In the genomic region with DNA sequence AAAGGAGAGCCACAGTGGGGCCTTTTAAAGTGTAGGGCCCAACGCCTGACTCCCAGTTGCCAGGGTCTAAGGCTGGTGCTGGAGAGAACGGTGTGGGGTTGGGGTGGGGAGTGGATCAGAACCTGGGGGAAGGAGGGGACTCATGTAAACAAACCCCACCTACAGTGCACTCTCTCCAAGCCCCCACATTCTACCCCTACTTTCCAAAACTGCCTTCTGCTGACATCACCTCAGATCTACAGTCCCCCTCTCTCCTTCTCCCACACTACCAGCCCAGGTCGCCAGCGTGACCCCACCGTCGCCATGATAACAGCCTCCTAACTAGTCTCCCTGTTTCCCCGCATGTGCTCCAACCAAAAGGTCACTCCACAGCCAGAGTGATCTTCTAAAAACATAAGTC, we compare ENCODE assay signal across 18 cellular contexts. TPM values are rescaled to one million over a fixed set of nuclear protein-coding genes. Genes with fewer than 3 reads are reported as not detected.
DNase-seq lines count a peak whose midpoint lies in the region; ATAC-seq and TF ChIP-seq lines count a peak whose summit lies in the region.
"Had no signal": no experiment of that assay in that cellular context is flagged by ENCODE, and none has a peak within 500 bp of the region (broad histone marks: within the 10 kb centered on the region; RNA-seq: fewer than 3 reads in every experiment).

No MANE protein-coding gene starts in this region.

- H3K36me3 ChIP-seq in heart right ventricle (no peaks in the 10 kb centered on the region), esophagus muscularis mucosa (no peaks in the 10 kb centered on the region)
- H3K36me3 ChIP-seq: BLaER1, HAP-1 had no signal

- peaks cover 1% of the 10 kb centered on the region for H3K9me3 Mint-ChIP-seq in glutamatergic neuron (ENCODE audit: unreplicated experiment)
- H3K9me3 Mint-ChIP-seq: CD8-positive, alpha-beta T cell had no signal

- H3K4me3 ChIP-seq in heart right ventricle: no peak overlapping the region
- no peak overlapping the region for H3K4me3 ChIP-seq in esophagus muscularis mucosa
- H3K4me3 ChIP-seq: BLaER1, HAP-1 had no signal

- H3K4me1 ChIP-seq in heart right ventricle: peaks cover 0 to 18% (median 3%) of the 10 kb centered on the region in 9 donors
- H3K4me1 ChIP-seq in esophagus muscularis mucosa: peaks cover 0 to 8% (median 0%) of the 10 kb centered on the region in 4 donors
- H3K4me1 ChIP-seq: BLaER1, HAP-1 had no signal

- ATAC-seq in heart right ventricle (no peak), GM21423 (IDR thresholded peaks at IDR 0.05; ENCODE audit: unreplicated experiment) (no peak), sciatic nerve (no peak)
- ATAC-seq: CD8-positive, alpha-beta T cell had no signal

- H3K36me3 Mint-ChIP-seq in glutamatergic neuron (ENCODE audit: unreplicated experiment): no peaks in the 10 kb centered on the region
- H3K36me3 Mint-ChIP-seq: CD8-positive, alpha-beta T cell had no signal

- H3K27me3 ChIP-seq in heart right ventricle: peaks cover 0 to 8% (median 0%) of the 10 kb centered on the region in 7 donors
- peaks cover 0 to 51% (median 0%) of the 10 kb centered on the region in 4 donors for H3K27me3 ChIP-seq in esophagus muscularis mucosa
- H3K27me3 ChIP-seq: BLaER1 had no signal

- 82 to 90% methylated on average over 7 of the region's 7 CpGs for WGBS in heart right ventricle, 2 donors
- WGBS in esophagus muscularis mucosa: 87% methylated on average over 7 of the region's 7 CpGs

- TF ChIP-seq POLR2A in esophagus muscularis mucosa (IDR thresholded peaks at IDR 0.05; ENCODE audit: low read depth): no peak

- H3K4me3 Mint-ChIP-seq in glutamatergic neuron (ENCODE audit: unreplicated experiment): no peak overlapping the region
- H3K4me3 Mint-ChIP-seq: CD8-positive, alpha-beta T cell had no signal

- intact Hi-C loops in cardiac septum (cut with DNase I): no loop called here
- intact Hi-C loops in heart right ventricle (cut with DNase I): loop anchor here in 2 of 10 donors (5.0 to 10.0 kb wide), 2 partner anchors 54 to 56 kb away; no protein-coding TSS in a partner anchor
- intact Hi-C loops in posterior vena cava (cut with DNase I): no loop called here
- intact Hi-C loops in esophagus muscularis mucosa (cut with DNase I): no loop called here
- intact Hi-C loops in sciatic nerve (cut with DNase I): no loop called here

- peak; percentile 41 for DNase-seq in cardiac septum (ENCODE audit: low spot score)
- DNase-seq in heart right ventricle: no peak
- DNase-seq in glutamatergic neuron: peak; percentile 3
- peak; percentile 58 for DNase-seq in posterior vena cava (ENCODE audit: low spot score)
- DNase-seq in esophagus muscularis mucosa (ENCODE audit: extremely low spot score): no peak
- DNase-seq in sciatic nerve (ENCODE audit: low spot score): no peak
- DNase-seq in SKM-1 treated with dmso at 0.1 percent for 144 hours (lab: John Stamatoyannopoulos, UW; ENCODE audit: unreplicated experiment): no peak
- DNase-seq: 8988T; Calu3; CD8-positive, alpha-beta T cell; DMS79 treated with DMSO at 0.1 percent for 48 hours; GF-D8; GOT3; IMR-90 had no signal

- H3K9me3 ChIP-seq in heart right ventricle: no peaks in the 10 kb centered on the region
- no peaks in the 10 kb centered on the region for H3K9me3 ChIP-seq in esophagus muscularis mucosa
- H3K9me3 ChIP-seq: BLaER1, HAP-1 had no signal

- TF ChIP-seq CTCF in heart right ventricle (IDR thresholded peaks at IDR 0.05) (no peak), glutamatergic neuron (IDR thresholded peaks at IDR 0.05; ENCODE audit: partially characterized antibody, unreplicated experiment) (no peak), esophagus muscularis mucosa (IDR thresholded peaks at IDR 0.05) (no peak)

- no peak overlapping the region for H3K27ac Mint-ChIP-seq in glutamatergic neuron (ENCODE audit: unreplicated experiment)
- H3K27ac Mint-ChIP-seq: CD8-positive, alpha-beta T cell had no signal

- H3K27me3 Mint-ChIP-seq in glutamatergic neuron (ENCODE audit: unreplicated experiment): peaks cover 13% of the 10 kb centered on the region

- TF ChIP-seq EP300 in esophagus muscularis mucosa (IDR thresholded peaks at IDR 0.05): no peak

- peaks cover 16% of the 10 kb centered on the region for H3K4me1 Mint-ChIP-seq in glutamatergic neuron (ENCODE audit: low read depth, unreplicated experiment)

- H3K27ac ChIP-seq in heart right ventricle: no peak overlapping the region
- no peak overlapping the region for H3K27ac ChIP-seq in esophagus muscularis mucosa (replicated peaks in 1 of 4)
- H3K27ac ChIP-seq: BLaER1 had no signal

RNA-seq across cellular contexts. Expression of a gene that starts 26.6 kb away (rescaled TPM):
- total RNA-seq in cardiac septum (8,017 TPM), heart right ventricle (over 10,000 TPM in 1 of 10 donors, 1,000 to 10,000 TPM in 9; 5,905 to 10,183 (median 7,503) TPM), glutamatergic neuron (ENCODE audit: unreplicated experiment) (not detected), posterior vena cava (not detected), esophagus muscularis mucosa (1 to 10 TPM in 1 of 4 donors, under 1 TPM in 1, not detected in 2; 0.83 to 2.0 TPM), sciatic nerve (63.7 TPM)
- over 10,000 TPM; 10,337 to 31,279 TPM for polyA plus RNA-seq in heart right ventricle
- total RNA-seq: CD8-positive, alpha-beta T cell had no signal

RNA-seq across cellular contexts. Expression of a gene that starts 48.2 kb away (rescaled TPM):
- total RNA-seq in cardiac septum: 12.4 TPM
- 10 to 100 TPM in 1 of 10 donors, 1 to 10 TPM in 8, under 1 TPM in 1; 0.85 to 12.9 (median 2.9) TPM for total RNA-seq in heart right ventricle
- polyA plus RNA-seq in heart right ventricle: 10 to 100 TPM in 1 of 2 donors, 1 to 10 TPM in 1; 2.6 to 42.2 TPM
- total RNA-seq in glutamatergic neuron (ENCODE audit: unreplicated experiment): 0.25 TPM
- total RNA-seq in posterior vena cava: under 1 TPM in 1 of 2 donors, not detected in 1; 0.29 TPM
- under 1 TPM in 1 of 4 donors, not detected in 3; 0.17 TPM for total RNA-seq in esophagus muscularis mucosa
- 0.76 TPM for total RNA-seq in sciatic nerve
- total RNA-seq: A673; CD8-positive, alpha-beta T cell had no signal

Comparison
In these comparisons a context has a peak if more than half of its experiments do, and no peak if none do; other contexts are left out.
1. DNase-seq: peak in cardiac septum (single experiment), glutamatergic neuron (single experiment) and posterior vena cava (single experiment); none in heart right ventricle (0 of 2), esophagus muscularis mucosa (single experiment), sciatic nerve (single experiment) and SKM-1 treated with dmso at 0.1 percent for 144 hours (single experiment).
2. RNA of a gene that starts 26.6 kb away (total RNA-seq): 8,017 TPM in cardiac septum (single experiment) and 5,905 to 10,183 TPM in heart right ventricle; 63.7 TPM in sciatic nerve (single experiment), 0.83 to 2.0 TPM in esophagus muscularis mucosa, not detected in posterior vena cava and not detected in glutamatergic neuron (single experiment); every median in the first group is over 10 times any median in the second.